In genomic region chr7:151085691-151086620, GRCh38 we compare ENCODE assay signal across 1 cellular context.
TF ChIP-seq lines count a peak whose summit lies in the region.

Gene AGAP3, plus strand, starts transcription at chr7:151086475. Its CDS starts 267 bp downstream, at chr7:151086742.

TF ChIP-seq in HEK293, 187 proteins besides CTCF, POLR2A, EP300 and RAD21 (continued from another document):
- TF ChIP-seq, protein P1, sequence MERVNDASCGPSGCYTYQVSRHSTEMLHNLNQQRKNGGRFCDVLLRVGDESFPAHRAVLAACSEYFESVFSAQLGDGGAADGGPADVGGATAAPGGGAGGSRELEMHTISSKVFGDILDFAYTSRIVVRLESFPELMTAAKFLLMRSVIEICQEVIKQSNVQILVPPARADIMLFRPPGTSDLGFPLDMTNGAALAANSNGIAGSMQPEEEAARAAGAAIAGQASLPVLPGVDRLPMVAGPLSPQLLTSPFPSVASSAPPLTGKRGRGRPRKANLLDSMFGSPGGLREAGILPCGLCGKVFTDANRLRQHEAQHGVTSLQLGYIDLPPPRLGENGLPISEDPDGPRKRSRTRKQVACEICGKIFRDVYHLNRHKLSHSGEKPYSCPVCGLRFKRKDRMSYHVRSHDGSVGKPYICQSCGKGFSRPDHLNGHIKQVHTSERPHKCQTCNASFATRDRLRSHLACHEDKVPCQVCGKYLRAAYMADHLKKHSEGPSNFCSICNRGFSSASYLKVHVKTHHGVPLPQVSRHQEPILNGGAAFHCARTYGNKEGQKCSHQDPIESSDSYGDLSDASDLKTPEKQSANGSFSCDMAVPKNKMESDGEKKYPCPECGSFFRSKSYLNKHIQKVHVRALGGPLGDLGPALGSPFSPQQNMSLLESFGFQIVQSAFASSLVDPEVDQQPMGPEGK (tag by site-specific recombination; IDR thresholded peaks at IDR 0.05): peak; percentile 89
- TF ChIP-seq KLF1 (tag by site-specific recombination; IDR thresholded peaks at IDR 0.05) (peak; percentile 75), ZIC2 (tag by site-specific recombination; IDR thresholded peaks at IDR 0.05) (peak; percentile 58), ZBTB48 (tag by site-specific recombination; IDR thresholded peaks at IDR 0.05) (peak; percentile 76), ZBTB11 (tag by site-specific recombination; conservative IDR thresholded peaks at IDR 0.05; ENCODE audit: low read depth) (peak; percentile 24; the same call in 1 of the 2 replicates), ZNF302 (tag by site-specific recombination; IDR thresholded peaks at IDR 0.05; ENCODE audit: low read depth) (no peak), ZNF341 (tag by site-specific recombination; IDR thresholded peaks at IDR 0.05; ENCODE audit: low read depth) (peak; percentile 100), ZNF76 (tag by site-specific recombination; IDR thresholded peaks at IDR 0.05; ENCODE audit: borderline replicate concordance, low read depth) (peak; percentile 53; the same call in 1 of the 2 replicates), ZBTB8A (tag by site-specific recombination; IDR thresholded peaks at IDR 0.05) (peak; percentile 91), ZNF501 (tag by site-specific recombination; IDR thresholded peaks at IDR 0.05) (peak; percentile 96), IKZF3 (tag by site-specific recombination; IDR thresholded peaks at IDR 0.05) (peak; percentile 77), TRIM28 (IDR thresholded peaks at IDR 0.05; ENCODE audit: borderline replicate concordance, low read length) (no peak), HOXA7 (CRISPR knock-in tag; IDR thresholded peaks at IDR 0.05; ENCODE audit: borderline replicate concordance) (no peak), HIC1 (tag by site-specific recombination; IDR thresholded peaks at IDR 0.05) (peak; percentile 90), ZNF394 (tag by site-specific recombination; IDR thresholded peaks at IDR 0.05; ENCODE audit: borderline replicate concordance) (peak; percentile 86), SP7 (tag by site-specific recombination; IDR thresholded peaks at IDR 0.05) (peak; percentile 65; the same call in 1 of the 2 replicates), BCL11A (tag by site-specific recombination; IDR thresholded peaks at IDR 0.05; ENCODE audit: low read depth) (peak; percentile 74; the same call in 1 of the 2 replicates), KLF16 (tag by site-specific recombination; IDR thresholded peaks at IDR 0.05) (0 out of 2 replicates have a peak, but pooled peaks have one; percentile 26), KLF17 (tag by site-specific recombination; IDR thresholded peaks at IDR 0.05) (peak; percentile 65; the same call in 1 of the 2 replicates), SCRT2 (tag by site-specific recombination; IDR thresholded peaks at IDR 0.05) (no peak), ZNF423 (tag by site-specific recombination; IDR thresholded peaks at IDR 0.05) (peak; percentile 92), REPIN1 (tag by site-specific recombination; IDR thresholded peaks at IDR 0.05; ENCODE audit: low read depth) (no peak), WT1 (tag by site-specific recombination; IDR thresholded peaks at IDR 0.05) (0 out of 2 replicates have a peak, but pooled peaks have one; percentile 12)
- TF ChIP-seq, protein P2, sequence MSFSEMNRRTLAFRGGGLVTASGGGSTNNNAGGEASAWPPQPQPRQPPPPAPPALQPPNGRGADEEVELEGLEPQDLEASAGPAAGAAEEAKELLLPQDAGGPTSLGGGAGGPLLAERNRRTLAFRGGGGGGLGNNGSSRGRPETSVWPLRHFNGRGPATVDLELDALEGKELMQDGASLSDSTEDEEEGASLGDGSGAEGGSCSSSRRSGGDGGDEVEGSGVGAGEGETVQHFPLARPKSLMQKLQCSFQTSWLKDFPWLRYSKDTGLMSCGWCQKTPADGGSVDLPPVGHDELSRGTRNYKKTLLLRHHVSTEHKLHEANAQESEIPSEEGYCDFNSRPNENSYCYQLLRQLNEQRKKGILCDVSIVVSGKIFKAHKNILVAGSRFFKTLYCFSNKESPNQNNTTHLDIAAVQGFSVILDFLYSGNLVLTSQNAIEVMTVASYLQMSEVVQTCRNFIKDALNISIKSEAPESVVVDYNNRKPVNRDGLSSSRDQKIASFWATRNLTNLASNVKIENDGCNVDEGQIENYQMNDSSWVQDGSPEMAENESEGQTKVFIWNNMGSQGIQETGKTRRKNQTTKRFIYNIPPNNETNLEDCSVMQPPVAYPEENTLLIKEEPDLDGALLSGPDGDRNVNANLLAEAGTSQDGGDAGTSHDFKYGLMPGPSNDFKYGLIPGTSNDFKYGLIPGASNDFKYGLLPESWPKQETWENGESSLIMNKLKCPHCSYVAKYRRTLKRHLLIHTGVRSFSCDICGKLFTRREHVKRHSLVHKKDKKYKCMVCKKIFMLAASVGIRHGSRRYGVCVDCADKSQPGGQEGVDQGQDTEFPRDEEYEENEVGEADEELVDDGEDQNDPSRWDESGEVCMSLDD (tag by site-specific recombination; IDR thresholded peaks at IDR 0.05): peak; percentile 39
- TF ChIP-seq, protein P3, sequence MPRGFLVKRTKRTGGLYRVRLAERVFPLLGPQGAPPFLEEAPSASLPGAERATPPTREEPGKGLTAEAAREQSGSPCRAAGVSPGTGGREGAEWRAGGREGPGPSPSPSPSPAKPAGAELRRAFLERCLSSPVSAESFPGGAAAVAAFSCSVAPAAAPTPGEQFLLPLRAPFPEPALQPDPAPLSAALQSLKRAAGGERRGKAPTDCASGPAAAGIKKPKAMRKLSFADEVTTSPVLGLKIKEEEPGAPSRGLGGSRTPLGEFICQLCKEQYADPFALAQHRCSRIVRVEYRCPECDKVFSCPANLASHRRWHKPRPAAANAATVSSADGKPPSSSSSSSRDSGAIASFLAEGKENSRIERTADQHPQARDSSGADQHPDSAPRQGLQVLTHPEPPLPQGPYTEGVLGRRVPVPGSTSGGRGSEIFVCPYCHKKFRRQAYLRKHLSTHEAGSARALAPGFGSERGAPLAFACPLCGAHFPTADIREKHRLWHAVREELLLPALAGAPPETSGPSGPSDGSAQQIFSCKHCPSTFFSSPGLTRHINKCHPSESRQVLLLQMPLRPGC (tag by site-specific recombination; IDR thresholded peaks at IDR 0.05): no peak; the same call in 1 of the 2 replicates
- TF ChIP-seq, protein P4, sequence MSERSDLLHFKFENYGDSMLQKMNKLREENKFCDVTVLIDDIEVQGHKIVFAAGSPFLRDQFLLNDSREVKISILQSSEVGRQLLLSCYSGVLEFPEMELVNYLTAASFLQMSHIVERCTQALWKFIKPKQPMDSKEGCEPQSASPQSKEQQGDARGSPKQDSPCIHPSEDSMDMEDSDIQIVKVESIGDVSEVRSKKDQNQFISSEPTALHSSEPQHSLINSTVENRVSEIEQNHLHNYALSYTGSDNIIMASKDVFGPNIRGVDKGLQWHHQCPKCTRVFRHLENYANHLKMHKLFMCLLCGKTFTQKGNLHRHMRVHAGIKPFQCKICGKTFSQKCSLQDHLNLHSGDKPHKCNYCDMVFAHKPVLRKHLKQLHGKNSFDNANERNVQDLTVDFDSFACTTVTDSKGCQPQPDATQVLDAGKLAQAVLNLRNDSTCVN (tag by site-specific recombination; optimal IDR thresholded peaks at IDR 0.05): peak; percentile 77
- TF ChIP-seq, protein P5, sequence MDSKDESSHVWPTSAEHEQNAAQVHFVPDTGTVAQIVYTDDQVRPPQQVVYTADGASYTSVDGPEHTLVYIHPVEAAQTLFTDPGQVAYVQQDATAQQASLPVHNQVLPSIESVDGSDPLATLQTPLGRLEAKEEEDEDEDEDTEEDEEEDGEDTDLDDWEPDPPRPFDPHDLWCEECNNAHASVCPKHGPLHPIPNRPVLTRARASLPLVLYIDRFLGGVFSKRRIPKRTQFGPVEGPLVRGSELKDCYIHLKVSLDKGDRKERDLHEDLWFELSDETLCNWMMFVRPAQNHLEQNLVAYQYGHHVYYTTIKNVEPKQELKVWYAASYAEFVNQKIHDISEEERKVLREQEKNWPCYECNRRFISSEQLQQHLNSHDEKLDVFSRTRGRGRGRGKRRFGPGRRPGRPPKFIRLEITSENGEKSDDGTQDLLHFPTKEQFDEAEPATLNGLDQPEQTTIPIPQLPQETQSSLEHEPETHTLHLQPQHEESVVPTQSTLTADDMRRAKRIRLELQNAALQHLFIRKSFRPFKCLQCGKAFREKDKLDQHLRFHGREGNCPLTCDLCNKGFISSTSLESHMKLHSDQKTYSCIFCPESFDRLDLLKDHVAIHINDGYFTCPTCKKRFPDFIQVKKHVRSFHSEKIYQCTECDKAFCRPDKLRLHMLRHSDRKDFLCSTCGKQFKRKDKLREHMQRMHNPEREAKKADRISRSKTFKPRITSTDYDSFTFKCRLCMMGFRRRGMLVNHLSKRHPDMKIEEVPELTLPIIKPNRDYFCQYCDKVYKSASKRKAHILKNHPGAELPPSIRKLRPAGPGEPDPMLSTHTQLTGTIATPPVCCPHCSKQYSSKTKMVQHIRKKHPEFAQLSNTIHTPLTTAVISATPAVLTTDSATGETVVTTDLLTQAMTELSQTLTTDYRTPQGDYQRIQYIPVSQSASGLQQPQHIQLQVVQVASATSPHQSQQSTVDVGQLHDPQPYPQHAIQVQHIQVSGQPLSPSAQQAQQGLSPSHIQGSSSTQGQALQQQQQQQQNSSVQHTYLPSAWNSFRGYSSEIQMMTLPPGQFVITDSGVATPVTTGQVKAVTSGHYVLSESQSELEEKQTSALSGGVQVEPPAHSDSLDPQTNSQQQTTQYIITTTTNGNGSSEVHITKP (tag by site-specific recombination; IDR thresholded peaks at IDR 0.05): peak; percentile 65
